Comparison of ENCODE assay signal across 1 cellular context in genomic region chr2:231050018-231050901, GRCh38.
TF ChIP-seq lines count a peak whose summit lies in the region.

No MANE protein-coding gene starts in this region.

TF ChIP-seq in HepG2, 621 proteins besides CTCF, POLR2A, EP300 and RAD21 (continued from another document and continues in another):
- peak; percentile 47; the same call in 1 of the 2 replicates for TF ChIP-seq KIAA2018 (CRISPR knock-in tag; IDR thresholded peaks at IDR 0.05; ENCODE audit: borderline replicate concordance)
- TF ChIP-seq ZNF563 (CRISPR knock-in tag; IDR thresholded peaks at IDR 0.05) = peak; percentile 86; the same call in 1 of the 2 replicates
- peak; percentile 25; the same call in 1 of the 2 replicates for TF ChIP-seq ZNF703 (CRISPR knock-in tag; IDR thresholded peaks at IDR 0.05; ENCODE audit: borderline replicate concordance)
- TF ChIP-seq SSRP1 (CRISPR knock-in tag; IDR thresholded peaks at IDR 0.05) = peak; percentile 94
- TF ChIP-seq HMGA1 (CRISPR knock-in tag; conservative IDR thresholded peaks at IDR 0.05) = no peak
- peak; percentile 81; the same call in 1 of the 2 replicates for TF ChIP-seq SNAI1 (CRISPR knock-in tag; IDR thresholded peaks at IDR 0.05; ENCODE audit: borderline replicate concordance)
- TF ChIP-seq ZFP91 (CRISPR knock-in tag; IDR thresholded peaks at IDR 0.05; ENCODE audit: borderline replicate concordance) = peak; percentile 93
- TF ChIP-seq EZH2 (conservative IDR thresholded peaks at IDR 0.05; ENCODE audit: low read depth, low read length) = no peak
- no peak for TF ChIP-seq SMARCE1 (IDR thresholded peaks at IDR 0.05; ENCODE audit: borderline replicate concordance)
- no peak for TF ChIP-seq CERS6 (CRISPR knock-in tag; IDR thresholded peaks at IDR 0.05)
- TF ChIP-seq PRDM15 (CRISPR knock-in tag; IDR thresholded peaks at IDR 0.05) = peak; percentile 90
- TF ChIP-seq CBX1 (IDR thresholded peaks at IDR 0.05; ENCODE audit: low read depth) = peak; percentile 97
- peak; percentile 95 for TF ChIP-seq ZNF710 (CRISPR knock-in tag; IDR thresholded peaks at IDR 0.05; ENCODE audit: borderline replicate concordance)
- peak; percentile 99 for TF ChIP-seq REPIN1 (CRISPR knock-in tag; IDR thresholded peaks at IDR 0.05; ENCODE audit: borderline replicate concordance, low read depth)
- peak; percentile 87 for TF ChIP-seq SIX4 (CRISPR knock-in tag; IDR thresholded peaks at IDR 0.05)
- TF ChIP-seq IRX3 (CRISPR knock-in tag; IDR thresholded peaks at IDR 0.05; ENCODE audit: borderline replicate concordance, low read depth) = peak; percentile 65
- TF ChIP-seq ZNF619 (CRISPR knock-in tag; IDR thresholded peaks at IDR 0.05) = peak; percentile 78; the same call in 1 of the 2 replicates
- peak; percentile 100 for TF ChIP-seq SALL1 (CRISPR knock-in tag; IDR thresholded peaks at IDR 0.05)
- peak; percentile 84 for TF ChIP-seq ZBTB7A (CRISPR knock-in tag; IDR thresholded peaks at IDR 0.05)
- TF ChIP-seq ZNF615 (CRISPR knock-in tag; IDR thresholded peaks at IDR 0.05; ENCODE audit: borderline replicate concordance) = peak; percentile 100
- TF ChIP-seq, protein P1, sequence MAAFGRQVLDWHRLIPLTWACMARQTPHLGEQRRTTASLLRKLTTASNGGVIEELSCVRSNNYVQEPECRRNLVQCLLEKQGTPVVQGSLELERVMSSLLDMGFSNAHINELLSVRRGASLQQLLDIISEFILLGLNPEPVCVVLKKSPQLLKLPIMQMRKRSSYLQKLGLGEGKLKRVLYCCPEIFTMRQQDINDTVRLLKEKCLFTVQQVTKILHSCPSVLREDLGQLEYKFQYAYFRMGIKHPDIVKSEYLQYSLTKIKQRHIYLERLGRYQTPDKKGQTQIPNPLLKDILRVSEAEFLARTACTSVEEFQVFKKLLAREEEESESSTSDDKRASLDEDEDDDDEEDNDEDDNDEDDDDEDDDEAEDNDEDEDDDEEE (CRISPR knock-in tag; IDR thresholded peaks at IDR 0.05) = no peak; the same call in 1 of the 2 replicates
- no peak for TF ChIP-seq ZNF841 (CRISPR knock-in tag; IDR thresholded peaks at IDR 0.05; ENCODE audit: borderline replicate concordance)
- TF ChIP-seq, protein P2, sequence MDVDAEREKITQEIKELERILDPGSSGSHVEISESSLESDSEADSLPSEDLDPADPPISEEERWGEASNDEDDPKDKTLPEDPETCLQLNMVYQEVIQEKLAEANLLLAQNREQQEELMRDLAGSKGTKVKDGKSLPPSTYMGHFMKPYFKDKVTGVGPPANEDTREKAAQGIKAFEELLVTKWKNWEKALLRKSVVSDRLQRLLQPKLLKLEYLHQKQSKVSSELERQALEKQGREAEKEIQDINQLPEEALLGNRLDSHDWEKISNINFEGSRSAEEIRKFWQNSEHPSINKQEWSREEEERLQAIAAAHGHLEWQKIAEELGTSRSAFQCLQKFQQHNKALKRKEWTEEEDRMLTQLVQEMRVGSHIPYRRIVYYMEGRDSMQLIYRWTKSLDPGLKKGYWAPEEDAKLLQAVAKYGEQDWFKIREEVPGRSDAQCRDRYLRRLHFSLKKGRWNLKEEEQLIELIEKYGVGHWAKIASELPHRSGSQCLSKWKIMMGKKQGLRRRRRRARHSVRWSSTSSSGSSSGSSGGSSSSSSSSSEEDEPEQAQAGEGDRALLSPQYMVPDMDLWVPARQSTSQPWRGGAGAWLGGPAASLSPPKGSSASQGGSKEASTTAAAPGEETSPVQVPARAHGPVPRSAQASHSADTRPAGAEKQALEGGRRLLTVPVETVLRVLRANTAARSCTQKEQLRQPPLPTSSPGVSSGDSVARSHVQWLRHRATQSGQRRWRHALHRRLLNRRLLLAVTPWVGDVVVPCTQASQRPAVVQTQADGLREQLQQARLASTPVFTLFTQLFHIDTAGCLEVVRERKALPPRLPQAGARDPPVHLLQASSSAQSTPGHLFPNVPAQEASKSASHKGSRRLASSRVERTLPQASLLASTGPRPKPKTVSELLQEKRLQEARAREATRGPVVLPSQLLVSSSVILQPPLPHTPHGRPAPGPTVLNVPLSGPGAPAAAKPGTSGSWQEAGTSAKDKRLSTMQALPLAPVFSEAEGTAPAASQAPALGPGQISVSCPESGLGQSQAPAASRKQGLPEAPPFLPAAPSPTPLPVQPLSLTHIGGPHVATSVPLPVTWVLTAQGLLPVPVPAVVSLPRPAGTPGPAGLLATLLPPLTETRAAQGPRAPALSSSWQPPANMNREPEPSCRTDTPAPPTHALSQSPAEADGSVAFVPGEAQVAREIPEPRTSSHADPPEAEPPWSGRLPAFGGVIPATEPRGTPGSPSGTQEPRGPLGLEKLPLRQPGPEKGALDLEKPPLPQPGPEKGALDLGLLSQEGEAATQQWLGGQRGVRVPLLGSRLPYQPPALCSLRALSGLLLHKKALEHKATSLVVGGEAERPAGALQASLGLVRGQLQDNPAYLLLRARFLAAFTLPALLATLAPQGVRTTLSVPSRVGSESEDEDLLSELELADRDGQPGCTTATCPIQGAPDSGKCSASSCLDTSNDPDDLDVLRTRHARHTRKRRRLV (CRISPR knock-in tag; IDR thresholded peaks at IDR 0.05) = peak; percentile 86
- TF ChIP-seq MNT (IDR thresholded peaks at IDR 0.05) = peak; percentile 38; the same call in 1 of the 2 replicates
- TF ChIP-seq ZIK1 (CRISPR knock-in tag; IDR thresholded peaks at IDR 0.05; ENCODE audit: borderline replicate concordance, low read depth) = no peak; the same call in 1 of the 2 replicates
- peak; percentile 86 for TF ChIP-seq SP4 (CRISPR knock-in tag; IDR thresholded peaks at IDR 0.05)
- TF ChIP-seq ZBTB38 (CRISPR knock-in tag; IDR thresholded peaks at IDR 0.05) = peak; percentile 93
- TF ChIP-seq ZFY (CRISPR knock-in tag; IDR thresholded peaks at IDR 0.05) = peak; percentile 82
- TF ChIP-seq FOXO1 (CRISPR knock-in tag; IDR thresholded peaks at IDR 0.05) = peak; percentile 99
- peak; percentile 81 for TF ChIP-seq AGO1 (IDR thresholded peaks at IDR 0.05; ENCODE audit: low read depth, low read length, poor library complexity, severe bottlenecking)
